8 cellular contexts compared by ENCODE assay signal in the genomic region with DNA sequence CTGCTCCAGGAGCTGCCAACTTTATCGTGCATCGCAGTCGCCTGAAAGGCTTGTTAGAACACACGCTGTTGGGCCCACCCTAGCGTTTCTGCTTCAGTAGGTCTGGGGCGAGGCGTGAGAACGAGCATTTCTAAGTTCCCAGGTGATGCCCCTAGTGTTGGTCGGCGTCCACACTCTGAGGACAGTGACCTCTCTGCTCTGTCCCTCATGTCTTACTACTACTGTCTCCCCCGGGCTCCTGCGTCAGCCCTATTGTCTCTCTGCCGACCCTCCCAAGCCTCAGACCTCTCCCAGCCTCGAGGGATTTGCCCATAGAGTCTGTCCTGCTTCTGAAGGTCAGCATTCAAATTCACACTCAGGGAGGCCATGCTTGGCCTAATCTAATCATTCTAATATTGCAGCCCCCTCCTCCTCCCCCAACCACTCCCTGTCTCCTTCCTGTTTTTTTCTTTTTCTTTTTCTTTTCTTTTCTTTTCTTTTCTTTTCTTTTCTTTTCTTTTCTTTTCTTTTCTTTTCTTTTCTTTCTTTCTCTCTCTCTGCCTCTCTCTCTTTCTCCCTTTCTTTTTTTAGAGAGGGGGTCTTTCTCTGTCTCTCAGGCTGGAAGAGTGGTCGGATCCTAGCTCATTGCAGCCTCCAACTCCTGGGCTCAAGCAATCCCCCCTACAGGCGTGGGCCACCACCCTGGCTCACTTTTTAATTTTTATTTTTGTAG. TPM values are rescaled to one million over a fixed set of nuclear protein-coding genes. Genes with fewer than 3 reads are reported as not detected.
DNase-seq lines count a peak whose midpoint lies in the region; ATAC-seq and TF ChIP-seq lines count a peak whose summit lies in the region.

No MANE protein-coding gene starts in this region.

- H3K36me3 ChIP-seq in BJ (ENCODE audit: control insufficient read depth, insufficient read depth, low read length), result no peaks in the 10 kb centered on the region

- TF ChIP-seq CTCF in BJ (IDR thresholded peaks at IDR 0.05; ENCODE audit: insufficient read depth, low read depth, low read length), result peak; percentile 46

- DNase-seq in BJ (ENCODE audit: low read depth), result no peak
- DNase-seq in NCI-H1930 (lab: John Stamatoyannopoulos, UW), result peak; percentile 47 to 48
- DNase-seq in activated T-helper 2 cell treated with anti-CD3 and anti-CD28 coated beads, Interferon-gamma antibody, Interleukin-2, Interleukin-4, amounts not matched to agents 10 μg/mL and 5 μg/mL and 100 μg/mL, durations not matched to agents 14 hours and 24 hours and 36 hours (ENCODE audit: low spot score), result no peak
- no peak for DNase-seq in right cardiac atrium
- no peak for DNase-seq in sciatic nerve (ENCODE audit: low spot score)
- DNase-seq in stimulated activated CD4-positive, alpha-beta T cell treated with anti-CD3 and anti-CD28 coated beads, Interleukin-15, amount 100 ng/mL, for 24 hours, result no peak

- H3K27ac Mint-ChIP-seq in activated T-helper 2 cell treated with anti-CD3 and anti-CD28 coated beads, Interferon-gamma antibody, Interleukin-2, Interleukin-4, amounts not matched to agents 10 μg/mL and 5 μg/mL and 100 μg/mL, durations not matched to agents 14 hours and 24 hours and 36 hours, result peak overlapping the region; percentile 80

- POLR2A ChIA-PET in BJ (lab: Charles Lee), result no interaction called here

- H3K9me3 Mint-ChIP-seq in activated T-helper 2 cell treated with anti-CD3 and anti-CD28 coated beads, Interferon-gamma antibody, Interleukin-2, Interleukin-4, amounts not matched to agents 10 μg/mL and 5 μg/mL and 100 μg/mL, durations not matched to agents 14 hours and 24 hours and 36 hours, result no peaks in the 10 kb centered on the region

- ATAC-seq in GM18499 (IDR thresholded peaks at IDR 0.05; ENCODE audit: insufficient read depth, unreplicated experiment) (peak; percentile 46), HG02852 (IDR thresholded peaks at IDR 0.05; ENCODE audit: unreplicated experiment) (peak; percentile 39), right cardiac atrium (peak; percentile 45 to 59), sciatic nerve (peak; percentile 27)

- no peaks in the 10 kb centered on the region for H3K27me3 ChIP-seq in BJ (ENCODE audit: control insufficient read depth, insufficient read depth, low read length)
- H3K27me3 ChIP-seq in right cardiac atrium (ENCODE audit: control insufficient read depth, insufficient read depth), result no peaks in the 10 kb centered on the region

- WGBS in right cardiac atrium, result 12% methylated on average over 16 of the region's 16 CpGs

- peaks cover 18% of the 10 kb centered on the region for H3K4me1 Mint-ChIP-seq in activated T-helper 2 cell treated with anti-CD3 and anti-CD28 coated beads, Interferon-gamma antibody, Interleukin-2, Interleukin-4, amounts not matched to agents 10 μg/mL and 5 μg/mL and 100 μg/mL, durations not matched to agents 14 hours and 24 hours and 36 hours (ENCODE audit: low read depth)

- no peaks in the 10 kb centered on the region for H3K9me3 ChIP-seq in right cardiac atrium (ENCODE audit: control insufficient read depth, low read length)

- intact Hi-C loops in activated T-helper 2 cell treated with anti-CD3 and anti-CD28 coated beads, Interferon-gamma antibody, Interleukin-2, Interleukin-4, amounts not matched to agents 10 μg/mL and 5 μg/mL and 100 μg/mL, durations not matched to agents 14 hours and 24 hours and 36 hours (cut with micrococcal nuclease), result no loop called here
- intact Hi-C loops in right cardiac atrium (cut with DNase I), result no loop called here
- intact Hi-C loops in sciatic nerve (cut with DNase I), result no loop called here

- H3K4me3 ChIP-seq in BJ (ENCODE audit: low read depth, low read length), result peak overlapping the region; percentile 83
- peak overlapping the region; percentile 96 for H3K4me3 ChIP-seq in right cardiac atrium (ENCODE audit: low read length)

- no peaks in the 10 kb centered on the region for H3K27me3 Mint-ChIP-seq in activated T-helper 2 cell treated with anti-CD3 and anti-CD28 coated beads, Interferon-gamma antibody, Interleukin-2, Interleukin-4, amounts not matched to agents 10 μg/mL and 5 μg/mL and 100 μg/mL, durations not matched to agents 14 hours and 24 hours and 36 hours (ENCODE audit: low read depth)

- peak overlapping the region; percentile 83 for H3K4me3 Mint-ChIP-seq in activated T-helper 2 cell treated with anti-CD3 and anti-CD28 coated beads, Interferon-gamma antibody, Interleukin-2, Interleukin-4, amounts not matched to agents 10 μg/mL and 5 μg/mL and 100 μg/mL, durations not matched to agents 14 hours and 24 hours and 36 hours (ENCODE audit: low read depth)

- H3K36me3 Mint-ChIP-seq in activated T-helper 2 cell treated with anti-CD3 and anti-CD28 coated beads, Interferon-gamma antibody, Interleukin-2, Interleukin-4, amounts not matched to agents 10 μg/mL and 5 μg/mL and 100 μg/mL, durations not matched to agents 14 hours and 24 hours and 36 hours (ENCODE audit: low read depth), result no peaks in the 10 kb centered on the region

- peak overlapping the region; percentile 63 for H3K27ac ChIP-seq in right cardiac atrium (ENCODE audit: low read length)

- CTCF ChIA-PET in BJ (lab: Yijun Ruan, JAX), result interaction anchor here (0.6 to 1.5 kb wide), 5 partner anchors 9 to 38 kb away, joined by 3 to 6 read pairs (median 4); no protein-coding TSS in a partner anchor

- H3K4me1 ChIP-seq in right cardiac atrium (ENCODE audit: control insufficient read depth, insufficient read depth, low read length), result no peaks in the 10 kb centered on the region

RNA-seq across cellular contexts. Expression of a gene that starts 0.9 kb away (rescaled TPM):
- polyA plus RNA-seq in BJ (2011; rRNA removed), result 20.7 and 29.0 TPM in 2 replicates
- 43.8 and 74.6 TPM in 2 replicates for polyA minus RNA-seq in BJ (2011; rRNA and poly(A)+ RNA removed)
- total RNA-seq in activated T-helper 2 cell treated with anti-CD3 and anti-CD28 coated beads, Interferon-gamma antibody, Interleukin-2, Interleukin-4, amounts not matched to agents 10 μg/mL and 5 μg/mL and 100 μg/mL, durations not matched to agents 14 hours and 24 hours and 36 hours, result 11.3 and 11.5 TPM in 2 replicates
- total RNA-seq in right cardiac atrium, result 10 to 100 TPM in 1 of 4 donors, 1 to 10 TPM in 3; 6.0 to 10.6 (median 8.7) TPM
- polyA plus RNA-seq in right cardiac atrium, result 3.7 TPM
- total RNA-seq in sciatic nerve, result 17.0 TPM

Comparison
In these comparisons a context has a peak if more than half of its experiments do, and no peak if none do; other contexts are left out.
1. DNase-seq: peak in NCI-H1930 (2 of 2); none in BJ (single experiment), activated T-helper 2 cell treated with anti-CD3 and anti-CD28 coated beads, Interferon-gamma antibody, Interleukin-2, Interleukin-4, amounts not matched to agents 10 μg/mL and 5 μg/mL and 100 μg/mL, durations not matched to agents 14 hours and 24 hours and 36 hours (single experiment), right cardiac atrium (0 of 3), sciatic nerve (single experiment) and stimulated activated CD4-positive, alpha-beta T cell treated with anti-CD3 and anti-CD28 coated beads, Interleukin-15, amount 100 ng/mL, for 24 hours (single experiment).
2. Peak in every context shown above with its lines, with median percentiles within 50 percentile points of each other: ATAC-seq.